3 cellular contexts compared by ENCODE assay signal in the genomic region with DNA sequence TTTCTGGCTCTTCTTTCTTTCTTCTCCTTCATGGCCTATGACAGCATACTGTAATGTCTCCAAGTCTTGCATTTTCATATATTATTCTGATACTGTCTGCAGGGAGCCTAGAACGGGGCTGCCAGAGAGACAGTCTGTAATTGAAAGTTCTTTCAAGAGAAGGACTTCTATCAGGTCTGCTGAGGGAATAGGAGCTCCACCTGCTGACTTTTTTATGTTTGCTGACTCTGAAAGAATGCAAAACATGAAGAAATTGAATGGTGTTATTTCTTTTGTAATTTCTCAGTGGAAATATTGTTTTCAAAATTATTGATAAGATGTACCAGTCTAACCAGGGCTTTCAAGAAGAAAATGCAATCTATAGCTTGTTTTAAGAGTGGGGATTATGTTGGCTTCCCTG.
TF ChIP-seq lines count a peak whose summit lies in the region.

No MANE protein-coding gene starts in this region.

TF ChIP-seq in SK-N-SH, 30 proteins besides CTCF, POLR2A, EP300 and RAD21 (continued from another document):
- TF ChIP-seq, protein P1, sequence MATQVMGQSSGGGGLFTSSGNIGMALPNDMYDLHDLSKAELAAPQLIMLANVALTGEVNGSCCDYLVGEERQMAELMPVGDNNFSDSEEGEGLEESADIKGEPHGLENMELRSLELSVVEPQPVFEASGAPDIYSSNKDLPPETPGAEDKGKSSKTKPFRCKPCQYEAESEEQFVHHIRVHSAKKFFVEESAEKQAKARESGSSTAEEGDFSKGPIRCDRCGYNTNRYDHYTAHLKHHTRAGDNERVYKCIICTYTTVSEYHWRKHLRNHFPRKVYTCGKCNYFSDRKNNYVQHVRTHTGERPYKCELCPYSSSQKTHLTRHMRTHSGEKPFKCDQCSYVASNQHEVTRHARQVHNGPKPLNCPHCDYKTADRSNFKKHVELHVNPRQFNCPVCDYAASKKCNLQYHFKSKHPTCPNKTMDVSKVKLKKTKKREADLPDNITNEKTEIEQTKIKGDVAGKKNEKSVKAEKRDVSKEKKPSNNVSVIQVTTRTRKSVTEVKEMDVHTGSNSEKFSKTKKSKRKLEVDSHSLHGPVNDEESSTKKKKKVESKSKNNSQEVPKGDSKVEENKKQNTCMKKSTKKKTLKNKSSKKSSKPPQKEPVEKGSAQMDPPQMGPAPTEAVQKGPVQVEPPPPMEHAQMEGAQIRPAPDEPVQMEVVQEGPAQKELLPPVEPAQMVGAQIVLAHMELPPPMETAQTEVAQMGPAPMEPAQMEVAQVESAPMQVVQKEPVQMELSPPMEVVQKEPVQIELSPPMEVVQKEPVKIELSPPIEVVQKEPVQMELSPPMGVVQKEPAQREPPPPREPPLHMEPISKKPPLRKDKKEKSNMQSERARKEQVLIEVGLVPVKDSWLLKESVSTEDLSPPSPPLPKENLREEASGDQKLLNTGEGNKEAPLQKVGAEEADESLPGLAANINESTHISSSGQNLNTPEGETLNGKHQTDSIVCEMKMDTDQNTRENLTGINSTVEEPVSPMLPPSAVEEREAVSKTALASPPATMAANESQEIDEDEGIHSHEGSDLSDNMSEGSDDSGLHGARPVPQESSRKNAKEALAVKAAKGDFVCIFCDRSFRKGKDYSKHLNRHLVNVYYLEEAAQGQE (IDR thresholded peaks at IDR 0.05; ENCODE audit: low read depth, low read length), result no peak
- TF ChIP-seq USF1 (IDR thresholded peaks at IDR 0.05; ENCODE audit: borderline replicate concordance, low read depth), result no peak
- TF ChIP-seq SMC3 (IDR thresholded peaks at IDR 0.05; ENCODE audit: low read depth, low read length), result no peak
- no peak for TF ChIP-seq POLR2AphosphoS5 (IDR thresholded peaks at IDR 0.05; ENCODE audit: low read depth, low read length)
- TF ChIP-seq RFX5 (IDR thresholded peaks at IDR 0.05; ENCODE audit: low read length), result no peak
- no peak for TF ChIP-seq ELF1 (IDR thresholded peaks at IDR 0.05)
- no peak for TF ChIP-seq GABPA (IDR thresholded peaks at IDR 0.05; ENCODE audit: low read depth)
- no peak for TF ChIP-seq NFIC (IDR thresholded peaks at IDR 0.05; ENCODE audit: borderline replicate concordance)
- TF ChIP-seq ZBTB33 (IDR thresholded peaks at IDR 0.05; ENCODE audit: borderline replicate concordance, low read depth), result no peak
- TF ChIP-seq CHD2 (IDR thresholded peaks at IDR 0.05; ENCODE audit: low read length, partially characterized antibody), result no peak
- TF ChIP-seq MAX (IDR thresholded peaks at IDR 0.05; ENCODE audit: low read depth), result no peak
TF ChIP-seq in SK-N-SH: peak in this region for 0.

TF ChIP-seq in SK-N-SH treated with all-trans-retinoic acid at 6 μM for 48 hours, 23 proteins besides CTCF, POLR2A, EP300 and RAD21 (continued from another document):
- no peak for TF ChIP-seq PATZ1 (CRISPR knock-in tag; IDR thresholded peaks at IDR 0.05; ENCODE audit: borderline replicate concordance)
- no peak for TF ChIP-seq ZNF70 (CRISPR knock-in tag; IDR thresholded peaks at IDR 0.05)
- TF ChIP-seq OSR1 (CRISPR knock-in tag; IDR thresholded peaks at IDR 0.05), result no peak
- no peak for TF ChIP-seq PPARA (CRISPR knock-in tag; IDR thresholded peaks at IDR 0.05; ENCODE audit: borderline replicate concordance)
- TF ChIP-seq TSHZ2 (CRISPR knock-in tag; IDR thresholded peaks at IDR 0.05), result no peak
- TF ChIP-seq ARNTL (CRISPR knock-in tag; IDR thresholded peaks at IDR 0.05; ENCODE audit: borderline replicate concordance, low read depth), result no peak
- TF ChIP-seq, protein P2, sequence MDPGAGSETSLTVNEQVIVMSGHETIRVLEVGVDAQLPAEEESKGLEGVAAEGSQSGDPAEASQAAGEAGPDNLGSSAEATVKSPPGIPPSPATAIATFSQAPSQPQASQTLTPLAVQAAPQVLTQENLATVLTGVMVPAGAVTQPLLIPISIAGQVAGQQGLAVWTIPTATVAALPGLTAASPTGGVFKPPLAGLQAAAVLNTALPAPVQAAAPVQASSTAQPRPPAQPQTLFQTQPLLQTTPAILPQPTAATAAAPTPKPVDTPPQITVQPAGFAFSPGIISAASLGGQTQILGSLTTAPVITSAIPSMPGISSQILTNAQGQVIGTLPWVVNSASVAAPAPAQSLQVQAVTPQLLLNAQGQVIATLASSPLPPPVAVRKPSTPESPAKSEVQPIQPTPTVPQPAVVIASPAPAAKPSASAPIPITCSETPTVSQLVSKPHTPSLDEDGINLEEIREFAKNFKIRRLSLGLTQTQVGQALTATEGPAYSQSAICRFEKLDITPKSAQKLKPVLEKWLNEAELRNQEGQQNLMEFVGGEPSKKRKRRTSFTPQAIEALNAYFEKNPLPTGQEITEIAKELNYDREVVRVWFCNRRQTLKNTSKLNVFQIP (CRISPR knock-in tag; IDR thresholded peaks at IDR 0.05; ENCODE audit: borderline replicate concordance, low read depth), result no peak
- TF ChIP-seq TCF4 (CRISPR knock-in tag; IDR thresholded peaks at IDR 0.05; ENCODE audit: borderline replicate concordance), result no peak

TF ChIP-seq in K562, 482 proteins besides CTCF, POLR2A, EP300 and RAD21 (continued from another document):
- TF ChIP-seq, protein P1 (CRISPR knock-in tag; IDR thresholded peaks at IDR 0.05; ENCODE audit: low read depth), result no peak
- TF ChIP-seq ZBTB1 (CRISPR knock-in tag; IDR thresholded peaks at IDR 0.05; ENCODE audit: borderline replicate concordance, low read depth), result no peak
- TF ChIP-seq EHMT2 (IDR thresholded peaks at IDR 0.05), result no peak
- no peak for TF ChIP-seq ZNF23 (CRISPR knock-in tag; IDR thresholded peaks at IDR 0.05)
- TF ChIP-seq ZNF507 (tag; conservative IDR thresholded peaks at IDR 0.05), result no peak
- no peak for TF ChIP-seq HSF4 (CRISPR knock-in tag; IDR thresholded peaks at IDR 0.05; ENCODE audit: borderline replicate concordance)
- no peak for TF ChIP-seq KLF1 (tag; IDR thresholded peaks at IDR 0.05)
